In genomic region chr3:74546426-74546825, GRCh38 we compare ENCODE assay signal across 31 cellular contexts.
A peak's percentile ranks its signal among the peaks of the same experiment; 100 is the strongest.
DNase-seq lines count a peak whose midpoint lies in the region; ATAC-seq and TF ChIP-seq lines count a peak whose summit lies in the region.
"Had no signal": no experiment of that assay in that cellular context is flagged by ENCODE, and none has a peak within 500 bp of the region (broad histone marks: within the 10 kb centered on the region; RNA-seq: fewer than 3 reads in every experiment).

No MANE protein-coding gene starts in this region.

- CTCF ChIA-PET in activated naive CD4-positive, alpha-beta T cell treated with anti-CD3 and anti-CD28 coated beads for 36 hours (lab: Charles Lee) = no interaction called here

- no peaks in the 10 kb centered on the region for H3K36me3 Mint-ChIP-seq in activated naive CD4-positive, alpha-beta T cell treated with anti-CD3 and anti-CD28 coated beads for 36 hours (ENCODE audit: low read depth)
- H3K36me3 Mint-ChIP-seq in stimulated activated memory B cell treated with anti-CD40 and anti-IgM and Interleukin-4, amounts not matched to agents 10 μg/mL and 1 μg/mL and 100 μg/mL, for 72 hours = no peaks in the 10 kb centered on the region
- H3K36me3 Mint-ChIP-seq: activated naive CD8-positive, alpha-beta T cell treated with anti-CD3 and anti-CD28 coated beads for 36 hours; CD14-positive monocyte had no signal

- no peak for TF ChIP-seq CTCF in choroid plexus epithelial cell (conservative IDR thresholded peaks at IDR 0.05; ENCODE audit: low read depth, low read length)

- H3K4me3 Mint-ChIP-seq in activated naive CD4-positive, alpha-beta T cell treated with anti-CD3 and anti-CD28 coated beads for 36 hours = no peak overlapping the region
- H3K4me3 Mint-ChIP-seq in stimulated activated memory B cell treated with anti-CD40 and anti-IgM and Interleukin-4, amounts not matched to agents 10 μg/mL and 1 μg/mL and 100 μg/mL, for 72 hours = no peak overlapping the region
- H3K4me3 Mint-ChIP-seq: activated CD4-positive, alpha-beta T cell treated with anti-CD3 and anti-CD28 coated beads for 36 hours; activated naive CD8-positive, alpha-beta T cell treated with anti-CD3 and anti-CD28 coated beads for 36 hours; CD14-positive monocyte; nephron progenitor cell; stimulated activated naive CD8-positive, alpha-beta T cell treated with anti-CD3 and anti-CD28 coated beads, Interleukin-15, amount 100 ng/mL, for 72 hours had no signal

- H3K27me3 Mint-ChIP-seq in activated naive CD4-positive, alpha-beta T cell treated with anti-CD3 and anti-CD28 coated beads for 36 hours (ENCODE audit: low read depth) = no peaks in the 10 kb centered on the region
- H3K27me3 Mint-ChIP-seq in stimulated activated memory B cell treated with anti-CD40 and anti-IgM and Interleukin-4, amounts not matched to agents 10 μg/mL and 1 μg/mL and 100 μg/mL, for 72 hours = no peaks in the 10 kb centered on the region
- H3K27me3 Mint-ChIP-seq: activated CD4-positive, alpha-beta T cell treated with anti-CD3 and anti-CD28 coated beads for 36 hours; activated naive CD8-positive, alpha-beta T cell treated with anti-CD3 and anti-CD28 coated beads for 36 hours; stimulated activated naive CD8-positive, alpha-beta T cell treated with anti-CD3 and anti-CD28 coated beads, Interleukin-15, amount 100 ng/mL, for 72 hours had no signal

- DNase-seq in HT1080 (ENCODE audit: low read depth) = peak; percentile 66
- peak; percentile 29 for DNase-seq in choroid plexus epithelial cell (ENCODE audit: low read depth)
- peak; percentile 84 for DNase-seq in left lobe of liver (ENCODE audit: low spot score)
- DNase-seq in activated naive CD4-positive, alpha-beta T cell treated with anti-CD3 and anti-CD28 coated beads for 36 hours = no peak
- DNase-seq: activated CD4-positive, alpha-beta T cell treated with anti-CD3 and anti-CD28 coated beads for 36 hours; activated CD8-positive, alpha-beta memory T cell treated with anti-CD3 and anti-CD28 coated beads for 24 hours; activated effector memory CD4-positive, alpha-beta T cell treated with anti-CD3 and anti-CD28 coated beads, Interleukin-2, amount 50 U/mL, for 16 hours; activated naive CD8-positive, alpha-beta T cell treated with anti-CD3 and anti-CD28 coated beads for 36 hours; activated T-cell treated with anti-CD3 and anti-CD28 coated beads for 4 hours; aorta; Caco-2; central memory CD4-positive, alpha-beta T cell; GDM1; mucosa of descending colon; NCI-H1105 treated with DMSO at 0.1 percent for 48 hours; NCI-H1930; NCI-H510A treated with DMSO at 0.1 percent for 48 hours; nephron progenitor cell; RPMI8226; SJCRH30; stimulated activated CD8-positive, alpha-beta memory T cell treated with anti-CD3 and anti-CD28 coated beads, Interleukin-4, amount 100 ng/mL, for 48 hours; stimulated activated naive CD8-positive, alpha-beta T cell treated with anti-CD3 and anti-CD28 coated beads, Interleukin-15, amount 100 ng/mL, for 72 hours; SW 1271; thyroid gland had no signal

- no peak overlapping the region for H3K4me3 ChIP-seq in choroid plexus epithelial cell (ENCODE audit: low read depth, low read length)
- H3K4me3 ChIP-seq: gastroesophageal sphincter, mucosa of descending colon, SJCRH30, thyroid gland had no signal

- intact Hi-C loops in activated naive CD4-positive, alpha-beta T cell treated with anti-CD3 and anti-CD28 coated beads for 36 hours (cut with micrococcal nuclease) = no loop called here

- no peaks in the 10 kb centered on the region for H3K4me1 Mint-ChIP-seq in activated naive CD4-positive, alpha-beta T cell treated with anti-CD3 and anti-CD28 coated beads for 36 hours (ENCODE audit: low read depth)
- H3K4me1 Mint-ChIP-seq in stimulated activated memory B cell treated with anti-CD40 and anti-IgM and Interleukin-4, amounts not matched to agents 10 μg/mL and 1 μg/mL and 100 μg/mL, for 72 hours = no peaks in the 10 kb centered on the region
- H3K4me1 Mint-ChIP-seq: activated CD4-positive, alpha-beta T cell treated with anti-CD3 and anti-CD28 coated beads for 36 hours; activated naive CD8-positive, alpha-beta T cell treated with anti-CD3 and anti-CD28 coated beads for 36 hours; CD14-positive monocyte; nephron progenitor cell; stimulated activated naive CD8-positive, alpha-beta T cell treated with anti-CD3 and anti-CD28 coated beads, Interleukin-15, amount 100 ng/mL, for 72 hours had no signal

- no peak overlapping the region for H3K27ac Mint-ChIP-seq in activated naive CD4-positive, alpha-beta T cell treated with anti-CD3 and anti-CD28 coated beads for 36 hours
- no peak overlapping the region for H3K27ac Mint-ChIP-seq in stimulated activated memory B cell treated with anti-CD40 and anti-IgM and Interleukin-4, amounts not matched to agents 10 μg/mL and 1 μg/mL and 100 μg/mL, for 72 hours
- H3K27ac Mint-ChIP-seq: activated CD4-positive, alpha-beta T cell treated with anti-CD3 and anti-CD28 coated beads for 36 hours; activated naive CD8-positive, alpha-beta T cell treated with anti-CD3 and anti-CD28 coated beads for 36 hours; nephron progenitor cell; stimulated activated naive CD8-positive, alpha-beta T cell treated with anti-CD3 and anti-CD28 coated beads, Interleukin-15, amount 100 ng/mL, for 72 hours had no signal

- peaks cover 9% of the 10 kb centered on the region for H3K9me3 Mint-ChIP-seq in activated naive CD4-positive, alpha-beta T cell treated with anti-CD3 and anti-CD28 coated beads for 36 hours
- peaks cover 12% of the 10 kb centered on the region for H3K9me3 Mint-ChIP-seq in stimulated activated memory B cell treated with anti-CD40 and anti-IgM and Interleukin-4, amounts not matched to agents 10 μg/mL and 1 μg/mL and 100 μg/mL, for 72 hours
- H3K9me3 Mint-ChIP-seq: nephron progenitor cell had no signal

- ATAC-seq in left lobe of liver (peak; percentile 99), HG03025 (IDR thresholded peaks at IDR 0.05; ENCODE audit: low FRiP score, unreplicated experiment) (no peak), HG02973 (IDR thresholded peaks at IDR 0.05; ENCODE audit: unreplicated experiment) (no peak)
- no peak for ATAC-seq in stimulated activated memory B cell treated with anti-CD40 and anti-IgM and Interleukin-4, amounts not matched to agents 10 μg/mL and 1 μg/mL and 100 μg/mL, for 72 hours
- ATAC-seq: activated CD4-positive, alpha-beta T cell treated with anti-CD3 and anti-CD28 coated beads for 36 hours; esophagus mucosa; gastroesophageal sphincter; HCT116; mucosa of descending colon; stimulated activated naive CD8-positive, alpha-beta T cell treated with anti-CD3 and anti-CD28 coated beads, Interleukin-15, amount 100 ng/mL, for 72 hours had no signal
